Comparison of ENCODE assay signal across 12 cellular contexts in the genomic region with DNA sequence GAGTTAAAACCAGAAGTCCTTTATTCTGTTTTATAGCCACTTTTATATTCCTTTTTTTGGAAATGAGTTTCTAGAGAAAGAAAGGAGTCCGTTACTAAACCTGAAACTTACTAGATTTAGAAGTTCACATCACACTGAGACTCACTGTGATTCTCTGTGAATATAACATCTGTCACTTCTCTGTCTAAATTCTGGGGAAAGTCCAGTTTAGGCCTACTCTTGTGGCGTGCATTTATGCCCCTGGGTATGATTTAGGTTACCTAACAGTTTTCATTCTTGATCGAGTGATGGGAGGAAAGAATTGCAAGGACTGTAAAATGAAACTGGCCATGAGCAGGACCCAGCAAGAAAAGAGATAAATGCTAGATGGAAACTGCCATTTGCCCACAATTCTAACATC.
DNase-seq lines count a peak whose midpoint lies in the region; ATAC-seq and TF ChIP-seq lines count a peak whose summit lies in the region.
"Had no signal": no experiment of that assay in that cellular context is flagged by ENCODE, and none has a peak within 500 bp of the region (broad histone marks: within the 10 kb centered on the region; RNA-seq: fewer than 3 reads in every experiment).

No MANE protein-coding gene starts in this region.

- 49% methylated on average over 3 of the region's 3 CpGs for WGBS in right lobe of liver (ENCODE audit: insufficient coverage, low coverage, low lambda C conversion rate, missing lambda C conversion rate)

- H3K27ac ChIP-seq in right lobe of liver: no peak overlapping the region
- no peak overlapping the region for H3K27ac ChIP-seq in uterus
- H3K27ac ChIP-seq: stomach had no signal

- H3K4me3 ChIP-seq in right lobe of liver (no peak overlapping the region), uterus (no peak overlapping the region)
- H3K4me3 ChIP-seq: stomach had no signal

- no peaks in the 10 kb centered on the region for H3K27me3 ChIP-seq in right lobe of liver
- no peaks in the 10 kb centered on the region for H3K27me3 ChIP-seq in uterus
- H3K27me3 ChIP-seq: stomach had no signal

- H3K9me3 ChIP-seq in right lobe of liver (no peaks in the 10 kb centered on the region), uterus (no peaks in the 10 kb centered on the region)
- H3K9me3 ChIP-seq: stomach had no signal

- H3K4me1 ChIP-seq in right lobe of liver: no peaks in the 10 kb centered on the region
- H3K4me1 ChIP-seq in uterus: no peaks in the 10 kb centered on the region
- H3K4me1 ChIP-seq: stomach had no signal

- ATAC-seq in GM18858 (IDR thresholded peaks at IDR 0.05; ENCODE audit: unreplicated experiment) (peak; percentile 96), GM21423 (IDR thresholded peaks at IDR 0.05; ENCODE audit: unreplicated experiment) (peak; percentile 81), HG02943 (IDR thresholded peaks at IDR 0.05; ENCODE audit: low read depth, unreplicated experiment) (peak; percentile 64), HG03521 (IDR thresholded peaks at IDR 0.05; ENCODE audit: unreplicated experiment) (peak; percentile 61), right lobe of liver (no peak)

- TF ChIP-seq CTCF in right lobe of liver (IDR thresholded peaks at IDR 0.05) (no peak), uterus (IDR thresholded peaks at IDR 0.05) (no peak)

- TF ChIP-seq POLR2A in right lobe of liver (IDR thresholded peaks at IDR 0.05) (no peak), uterus (IDR thresholded peaks at IDR 0.05) (no peak)

- H3K36me3 ChIP-seq in right lobe of liver: no peaks in the 10 kb centered on the region
- no peaks in the 10 kb centered on the region for H3K36me3 ChIP-seq in uterus
- H3K36me3 ChIP-seq: stomach had no signal

- DNase-seq in EL: no peak
- no peak for DNase-seq in C1 segment of cervical spinal cord (lab: John Stamatoyannopoulos, UW)
- no peak for DNase-seq in right lobe of liver
- DNase-seq in uterus: no peak
- DNase-seq: CD4-positive, alpha-beta T cell; dermis blood vessel endothelial cell; kidney; stomach had no signal

- intact Hi-C loops in right lobe of liver (cut with DNase I) (no loop called here), uterus (cut with DNase I; ENCODE audit: low total_unique reads) (no loop called here)

Comparison
In these comparisons a context has a peak if more than half of its experiments do, and no peak if none do; other contexts are left out.
1. ATAC-seq: peak in GM18858 (single experiment), GM21423 (single experiment), HG02943 (single experiment) and HG03521 (single experiment); none in right lobe of liver (0 of 4).